In the genomic region with DNA sequence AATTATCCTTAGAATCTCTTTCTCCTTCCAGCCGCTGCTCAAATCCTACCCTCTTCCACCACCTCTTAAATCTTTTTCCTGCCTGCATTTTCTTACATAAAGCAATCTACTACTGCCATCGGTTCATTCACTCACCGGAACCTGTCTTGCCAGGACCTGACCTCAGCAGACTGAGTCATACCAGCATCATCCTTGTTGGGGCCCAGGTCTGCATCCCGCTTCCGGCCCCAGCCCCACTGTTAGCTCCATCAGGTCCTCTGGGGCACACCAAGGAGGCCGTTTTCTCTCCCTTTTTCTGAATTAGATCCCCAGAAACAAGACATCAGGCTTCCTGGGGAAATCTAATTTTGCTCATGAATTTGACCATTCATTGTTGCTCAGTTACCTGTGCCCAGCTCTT, we compare ENCODE assay signal across 1 cellular context.
TF ChIP-seq lines count a peak whose summit lies in the region.

No MANE protein-coding gene starts in this region.

TF ChIP-seq in IMR-90, 13 proteins besides CTCF, POLR2A, EP300 and RAD21:
- TF ChIP-seq MAFK (IDR thresholded peaks at IDR 0.05; ENCODE audit: low read depth, low read length) (no peak), FOS (IDR thresholded peaks at IDR 0.05; ENCODE audit: low read depth, low read length) (no peak), NFE2L2 (IDR thresholded peaks at IDR 0.05; ENCODE audit: low read depth, low read length) (no peak), MXI1 (IDR thresholded peaks at IDR 0.05; ENCODE audit: borderline replicate concordance, low read depth, low read length) (no peak), RFX5 (IDR thresholded peaks at IDR 0.05; ENCODE audit: low read depth, low read length) (no peak), RCOR1 (IDR thresholded peaks at IDR 0.05; ENCODE audit: insufficient replicate concordance, low read length) (no peak), BHLHE40 (IDR thresholded peaks at IDR 0.05; ENCODE audit: low read depth, low read length) (no peak), CHD1 (IDR thresholded peaks at IDR 0.05; ENCODE audit: low read depth, low read length) (no peak), SMC3 (IDR thresholded peaks at IDR 0.05; ENCODE audit: low read depth, low read length) (no peak), USF2 (IDR thresholded peaks at IDR 0.05; ENCODE audit: low read depth, low read length) (no peak), MAZ (IDR thresholded peaks at IDR 0.05; ENCODE audit: borderline replicate concordance, low read depth, low read length) (no peak), CEBPB (IDR thresholded peaks at IDR 0.05; ENCODE audit: low read depth, low read length) (no peak)
- TF ChIP-seq, protein P1, sequence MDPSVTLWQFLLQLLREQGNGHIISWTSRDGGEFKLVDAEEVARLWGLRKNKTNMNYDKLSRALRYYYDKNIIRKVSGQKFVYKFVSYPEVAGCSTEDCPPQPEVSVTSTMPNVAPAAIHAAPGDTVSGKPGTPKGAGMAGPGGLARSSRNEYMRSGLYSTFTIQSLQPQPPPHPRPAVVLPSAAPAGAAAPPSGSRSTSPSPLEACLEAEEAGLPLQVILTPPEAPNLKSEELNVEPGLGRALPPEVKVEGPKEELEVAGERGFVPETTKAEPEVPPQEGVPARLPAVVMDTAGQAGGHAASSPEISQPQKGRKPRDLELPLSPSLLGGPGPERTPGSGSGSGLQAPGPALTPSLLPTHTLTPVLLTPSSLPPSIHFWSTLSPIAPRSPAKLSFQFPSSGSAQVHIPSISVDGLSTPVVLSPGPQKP (IDR thresholded peaks at IDR 0.05; ENCODE audit: borderline replicate concordance, low read depth, low read length) = no peak
